In the genomic region with DNA sequence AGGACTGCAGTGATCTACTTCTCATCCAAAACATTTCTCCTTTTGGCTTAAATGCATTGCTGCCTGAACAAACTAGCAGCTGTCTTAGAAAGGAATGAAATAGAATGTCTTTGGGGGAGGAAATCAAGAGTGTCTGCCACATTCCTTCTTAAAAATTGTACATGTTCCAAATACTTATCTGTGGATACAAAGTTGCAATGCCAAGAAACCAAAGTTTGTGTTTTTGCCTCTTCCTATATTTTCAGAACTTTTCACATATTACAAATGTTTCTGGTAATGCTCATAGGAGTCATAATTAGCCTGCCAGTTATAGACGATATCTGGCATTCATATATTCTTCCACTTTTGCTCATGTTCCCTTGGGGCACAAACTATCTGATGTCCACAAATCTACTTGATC, we compare ENCODE assay signal across 22 cellular contexts.
A peak's percentile ranks its signal among the peaks of the same experiment; 100 is the strongest.
DNase-seq lines count a peak whose midpoint lies in the region; ATAC-seq lines count a peak whose summit lies in the region.
"Had no signal": no experiment of that assay in that cellular context is flagged by ENCODE, and none has a peak within 500 bp of the region (broad histone marks: within the 10 kb centered on the region; RNA-seq: fewer than 3 reads in every experiment).

No MANE protein-coding gene starts in this region.

- CTCF ChIA-PET in activated CD8-positive, alpha-beta memory T cell treated with anti-CD3 and anti-CD28 coated beads, Interleukin-2, amount 10 ng/mL, durations not matched to agents 7 days and 5 days (lab: Charles Lee) = no interaction called here

- 52 to 76% (median 55%) methylated on average over 1 of the region's 1 CpG for WGBS in adipose tissue, 3 donors

- H3K27me3 Mint-ChIP-seq in activated CD8-positive, alpha-beta memory T cell treated with anti-CD3 and anti-CD28 coated beads, Interleukin-2, amount 10 ng/mL, durations not matched to agents 7 days and 5 days = no peaks in the 10 kb centered on the region
- H3K27me3 Mint-ChIP-seq: activated CD4-positive, alpha-beta T cell treated with anti-CD3 and anti-CD28 coated beads for 36 hours; activated naive CD8-positive, alpha-beta T cell treated with anti-CD3 and anti-CD28 coated beads, Interleukin-2, amount 10 ng/mL, durations not matched to agents 7 days and 5 days; naive thymus-derived CD4-positive, alpha-beta T cell had no signal

- H3K4me1 ChIP-seq in skeletal muscle satellite cell (ENCODE audit: control insufficient read depth, insufficient read depth, low read length) = peaks cover 32% of the 10 kb centered on the region
- H3K4me1 ChIP-seq: BLaER1, esophagus squamous epithelium, lower lobe of right lung, parathyroid adenoma had no signal

- H3K36me3 Mint-ChIP-seq in activated CD8-positive, alpha-beta memory T cell treated with anti-CD3 and anti-CD28 coated beads, Interleukin-2, amount 10 ng/mL, durations not matched to agents 7 days and 5 days = no peaks in the 10 kb centered on the region
- H3K36me3 Mint-ChIP-seq: activated naive CD8-positive, alpha-beta T cell treated with anti-CD3 and anti-CD28 coated beads, Interleukin-2, amount 10 ng/mL, durations not matched to agents 7 days and 5 days; naive thymus-derived CD4-positive, alpha-beta T cell had no signal

- peak overlapping the region; percentile 66 for H3K9ac ChIP-seq in skeletal muscle satellite cell (ENCODE audit: low read depth, low read length)
- H3K9ac ChIP-seq: BLaER1, parathyroid adenoma had no signal

- H3K4me3 ChIP-seq in skeletal muscle satellite cell (ENCODE audit: low read length) = peak overlapping the region; percentile 46
- H3K4me3 ChIP-seq: BLaER1, esophagus squamous epithelium, lower lobe of right lung, tibial nerve had no signal

- H3K4me3 Mint-ChIP-seq in activated CD8-positive, alpha-beta memory T cell treated with anti-CD3 and anti-CD28 coated beads, Interleukin-2, amount 10 ng/mL, durations not matched to agents 7 days and 5 days = no peak overlapping the region
- H3K4me3 Mint-ChIP-seq: activated CD4-positive, alpha-beta T cell treated with anti-CD3 and anti-CD28 coated beads for 36 hours; activated naive CD8-positive, alpha-beta T cell treated with anti-CD3 and anti-CD28 coated beads, Interleukin-2, amount 10 ng/mL, durations not matched to agents 7 days and 5 days; naive thymus-derived CD4-positive, alpha-beta T cell had no signal

- H3K4me2 ChIP-seq in skeletal muscle satellite cell (ENCODE audit: low read length) = peak overlapping the region; percentile 69
- H3K4me2 ChIP-seq: BLaER1 had no signal

- no peak for ATAC-seq in activated CD8-positive, alpha-beta memory T cell treated with anti-CD3 and anti-CD28 coated beads, Interleukin-2, amount 10 ng/mL, durations not matched to agents 7 days and 5 days
- ATAC-seq in GM18498 (IDR thresholded peaks at IDR 0.05; ENCODE audit: unreplicated experiment) = no peak
- ATAC-seq: activated CD4-positive, alpha-beta T cell treated with anti-CD3 and anti-CD28 coated beads for 36 hours; lower lobe of right lung; naive thymus-derived CD4-positive, alpha-beta T cell; Right ventricle myocardium inferior; sciatic nerve; stimulated activated naive CD8-positive, alpha-beta T cell treated with anti-CD3 and anti-CD28 coated beads, Interleukin-15, Interleukin-2, amounts not matched to agents 100 U/mL and 50 U/mL, for 24 hours had no signal

- peaks cover 7% of the 10 kb centered on the region for H3K9me3 Mint-ChIP-seq in activated CD8-positive, alpha-beta memory T cell treated with anti-CD3 and anti-CD28 coated beads, Interleukin-2, amount 10 ng/mL, durations not matched to agents 7 days and 5 days (ENCODE audit: low read depth)
- H3K9me3 Mint-ChIP-seq: activated naive CD8-positive, alpha-beta T cell treated with anti-CD3 and anti-CD28 coated beads, Interleukin-2, amount 10 ng/mL, durations not matched to agents 7 days and 5 days; activated T-helper 2 cell treated with anti-CD3 and anti-CD28 coated beads, Interferon-gamma antibody, Interleukin-2, Interleukin-4, amounts not matched to agents 10 μg/mL and 5 μg/mL and 100 μg/mL, durations not matched to agents 14 hours and 24 hours and 36 hours had no signal

- no peak overlapping the region for H3K27ac Mint-ChIP-seq in activated CD8-positive, alpha-beta memory T cell treated with anti-CD3 and anti-CD28 coated beads, Interleukin-2, amount 10 ng/mL, durations not matched to agents 7 days and 5 days
- H3K27ac Mint-ChIP-seq: activated CD4-positive, alpha-beta T cell treated with anti-CD3 and anti-CD28 coated beads for 36 hours; activated naive CD8-positive, alpha-beta T cell treated with anti-CD3 and anti-CD28 coated beads, Interleukin-2, amount 10 ng/mL, durations not matched to agents 7 days and 5 days; activated T-helper 2 cell treated with anti-CD3 and anti-CD28 coated beads, Interferon-gamma antibody, Interleukin-2, Interleukin-4, amounts not matched to agents 10 μg/mL and 5 μg/mL and 100 μg/mL, durations not matched to agents 14 hours and 24 hours and 36 hours; naive thymus-derived CD4-positive, alpha-beta T cell had no signal

- H3K36me3 ChIP-seq in skeletal muscle satellite cell (ENCODE audit: insufficient read depth, low read length) = no peaks in the 10 kb centered on the region
- H3K36me3 ChIP-seq: BLaER1, esophagus squamous epithelium, lower lobe of right lung, tibial nerve had no signal

- H3K9me3 ChIP-seq in skeletal muscle satellite cell (replicated peaks; ENCODE audit: low read length) = no peaks in the 10 kb centered on the region
- H3K9me3 ChIP-seq: BLaER1, esophagus squamous epithelium, lower lobe of right lung, tibial nerve had no signal

- DNase-seq in GM04504 (ENCODE audit: low read depth) (peak; percentile 19), fibroblast of peridontal ligament (ENCODE audit: extremely low read depth) (peak; percentile 89)
- no peak for DNase-seq in activated CD8-positive, alpha-beta memory T cell treated with anti-CD3 and anti-CD28 coated beads, Interleukin-2, amount 10 ng/mL, durations not matched to agents 7 days and 5 days
- no peak for DNase-seq in activated CD4-positive, alpha-beta T cell treated with anti-CD3 and anti-CD28 coated beads for 1 hour
- DNase-seq: activated CD4-positive, alpha-beta T cell treated with anti-CD3 and anti-CD28 coated beads for 36 hours; activated naive CD8-positive, alpha-beta T cell treated with anti-CD3 and anti-CD28 coated beads, Interleukin-2, amount 10 ng/mL, durations not matched to agents 7 days and 5 days; effector memory CD4-positive, alpha-beta T cell; esophagus squamous epithelium; GDM1; lower lobe of right lung; naive thymus-derived CD4-positive, alpha-beta T cell; NCI-H1694; stimulated activated naive CD8-positive, alpha-beta T cell treated with anti-CD3 and anti-CD28 coated beads, Interleukin-15, Interleukin-2, amounts not matched to agents 100 U/mL and 50 U/mL, for 24 hours had no signal

- peak overlapping the region; percentile 55 for H3K27ac ChIP-seq in adipose tissue (ENCODE audit: low read depth, low read length)
- H3K27ac ChIP-seq: BLaER1, esophagus squamous epithelium, lower lobe of right lung, parathyroid adenoma, tibial nerve had no signal

- H3K4me1 Mint-ChIP-seq in activated CD8-positive, alpha-beta memory T cell treated with anti-CD3 and anti-CD28 coated beads, Interleukin-2, amount 10 ng/mL, durations not matched to agents 7 days and 5 days = no peaks in the 10 kb centered on the region
- H3K4me1 Mint-ChIP-seq: activated CD4-positive, alpha-beta T cell treated with anti-CD3 and anti-CD28 coated beads for 36 hours; activated naive CD8-positive, alpha-beta T cell treated with anti-CD3 and anti-CD28 coated beads, Interleukin-2, amount 10 ng/mL, durations not matched to agents 7 days and 5 days; naive thymus-derived CD4-positive, alpha-beta T cell had no signal

- H3K27me3 ChIP-seq in skeletal muscle satellite cell (ENCODE audit: control insufficient read depth, insufficient read depth, low read length) = no peaks in the 10 kb centered on the region
- H3K27me3 ChIP-seq: BLaER1, esophagus squamous epithelium, tibial nerve had no signal

Comparison
In these comparisons a context has a peak if more than half of its experiments do, and no peak if none do; other contexts are left out.
1. DNase-seq: peak in GM04504 (single experiment) and fibroblast of peridontal ligament (single experiment); none in activated CD8-positive, alpha-beta memory T cell treated with anti-CD3 and anti-CD28 coated beads, Interleukin-2, amount 10 ng/mL, durations not matched to agents 7 days and 5 days (single experiment) and activated CD4-positive, alpha-beta T cell treated with anti-CD3 and anti-CD28 coated beads for 1 hour (single experiment).